Comparison of ENCODE assay signal across 24 cellular contexts in genomic region chr15:69780981-69781380, GRCh38.
"Had no signal": no experiment of that assay in that cellular context is flagged by ENCODE, and none has a peak within 500 bp of the region (broad histone marks: within the 10 kb centered on the region; RNA-seq: fewer than 3 reads in every experiment).

No MANE protein-coding gene starts in this region.

- H3K9me3 ChIP-seq: pancreas, psoas muscle, upper lobe of right lung had no signal

- H3K4me1 ChIP-seq: pancreas, psoas muscle, right atrium auricular region, upper lobe of right lung had no signal

- H3K9me3 Mint-ChIP-seq: activated naive CD8-positive, alpha-beta T cell treated with anti-CD3 and anti-CD28 coated beads, Interleukin-2, amount 50 U/mL, for 24 hours; natural killer cell treated with Interleukin-12 subunit alpha and Interleukin-12 subunit beta and Interleukin-15 and Interleukin-18, amount 100 ng/mL, for 72 hours had no signal

- H3K27ac Mint-ChIP-seq: activated naive CD8-positive, alpha-beta T cell treated with anti-CD3 and anti-CD28 coated beads, Interleukin-2, amount 50 U/mL, for 24 hours; natural killer cell treated with Interleukin-12 subunit alpha and Interleukin-12 subunit beta and Interleukin-15 and Interleukin-18, amount 100 ng/mL, for 72 hours; T-cell had no signal

- ATAC-seq: activated naive CD8-positive, alpha-beta T cell treated with anti-CD3 and anti-CD28 coated beads, Interleukin-2, amount 50 U/mL, for 24 hours; activated T-cell treated with anti-CD3 and anti-CD28 coated beads, Interleukin-2, amount 50 U/mL, for 4 hours; heart right ventricle; left cardiac atrium; natural killer cell treated with Interleukin-12 subunit alpha and Interleukin-12 subunit beta and Interleukin-15 and Interleukin-18, amount 100 ng/mL, for 72 hours; pancreas; psoas muscle; stimulated activated naive CD8-positive, alpha-beta T cell treated with anti-CD3 and anti-CD28 coated beads, Interleukin-15, Interleukin-2, amounts not matched to agents 100 U/mL and 50 U/mL, for 24 hours; T-cell; upper lobe of right lung had no signal

- FAIRE-seq: pancreas had no signal

- H3K27ac ChIP-seq: coronary artery, epithelial cell of prostate, heart right ventricle, pancreas, psoas muscle, right atrium auricular region, spleen, upper lobe of right lung had no signal

- DNase-seq: activated CD4-positive, alpha-beta T cell treated with anti-CD3 and anti-CD28 coated beads for 4 hours; activated CD4-positive, CD25-positive, alpha-beta regulatory T cell; activated CD8-positive, alpha-beta memory T cell treated with anti-CD3 and anti-CD28 coated beads, Interleukin-2, amount 50 U/mL, for 4 hours; activated effector memory CD4-positive, alpha-beta T cell treated with Interleukin-2 at 50 U/mL for 16 hours; activated naive CD4-positive, alpha-beta T cell treated with anti-CD3 and anti-CD28 coated beads, Interleukin-2, amount 50 U/mL, for 16 hours; activated naive CD8-positive, alpha-beta T cell treated with anti-CD3 and anti-CD28 coated beads, Interleukin-2, amount 50 U/mL, for 24 hours; activated T-cell treated with anti-CD3 and anti-CD28 coated beads, Interleukin-2, amount 50 U/mL, for 4 hours; cerebellar nuclear complex; heart right ventricle; islet precursor cell; left cardiac atrium; midbrain; pancreas; psoas muscle; stimulated activated CD4-positive, alpha-beta T cell treated with anti-CD3 and anti-CD28 coated beads, Interleukin-4, amount 100 ng/mL, for 1 hour; stimulated activated naive CD8-positive, alpha-beta T cell treated with anti-CD3 and anti-CD28 coated beads, Interleukin-15, Interleukin-2, amounts not matched to agents 100 U/mL and 50 U/mL, for 24 hours; T-helper 9 cell; upper lobe of right lung had no signal

- H3K4me3 Mint-ChIP-seq: activated naive CD8-positive, alpha-beta T cell treated with anti-CD3 and anti-CD28 coated beads, Interleukin-2, amount 50 U/mL, for 24 hours; activated T-cell treated with anti-CD3 and anti-CD28 coated beads, Interleukin-2, amount 50 U/mL, for 4 hours; natural killer cell treated with Interleukin-12 subunit alpha and Interleukin-12 subunit beta and Interleukin-15 and Interleukin-18, amount 100 ng/mL, for 72 hours had no signal

- H3K4me3 ChIP-seq: coronary artery, heart right ventricle, pancreas, psoas muscle, right atrium auricular region, spleen, upper lobe of right lung had no signal

- H3K27me3 ChIP-seq: pancreas, right atrium auricular region, upper lobe of right lung had no signal

- H3K36me3 Mint-ChIP-seq: T-cell had no signal

- H3K36me3 ChIP-seq: heart right ventricle, pancreas, right atrium auricular region, spleen, upper lobe of right lung had no signal
